Comparison of ENCODE assay signal across 28 cellular contexts in genomic region chrX:115021121-115021520, GRCh38. TPM values are rescaled to one million over a fixed set of nuclear protein-coding genes. Genes with fewer than 3 reads are reported as not detected.
"Had no signal": no experiment of that assay in that cellular context is flagged by ENCODE, and none has a peak within 500 bp of the region (broad histone marks: within the 10 kb centered on the region; RNA-seq: fewer than 3 reads in every experiment).

No MANE protein-coding gene starts in this region.

- H3K4me1 ChIP-seq: Peyer's patch, SJSA1 had no signal

- H3K4me3 ChIP-seq: K562, Peyer's patch, SJSA1 had no signal

- H3K27ac Mint-ChIP-seq: activated CD8-positive, alpha-beta T cell treated with anti-CD3 and anti-CD28 coated beads, Interleukin-2, amount 10 ng/mL, durations not matched to agents 7 days and 5 days; activated naive CD8-positive, alpha-beta T cell; T-helper 1 cell treated with Interleukin-12 subunit alpha and Interleukin-12 subunit beta and Interleukin-4 antibody, amounts not matched to agents 30 μg/mL and 1 μg/mL, for 36 hours; WTC11 had no signal

- H3K27me3 ChIP-seq: brain microvascular endothelial cell, Peyer's patch, SJSA1 had no signal

- H3K9me3 ChIP-seq: Peyer's patch, SJSA1 had no signal

- H3K27ac ChIP-seq: brain microvascular endothelial cell, Peyer's patch, RWPE1, SJSA1 had no signal

- H3K27me3 Mint-ChIP-seq: activated naive CD8-positive, alpha-beta T cell had no signal

- H3K4me1 Mint-ChIP-seq: WTC11 had no signal

- H3K9me3 Mint-ChIP-seq: T-helper 1 cell treated with Interleukin-12 subunit alpha and Interleukin-12 subunit beta and Interleukin-4 antibody, amounts not matched to agents 30 μg/mL and 1 μg/mL, for 36 hours; WTC11 had no signal

- H3K36me3 ChIP-seq: brain microvascular endothelial cell, Peyer's patch, SJSA1 had no signal

- H3K36me3 Mint-ChIP-seq: activated naive CD8-positive, alpha-beta T cell; WTC11 had no signal

- ATAC-seq: activated CD8-positive, alpha-beta T cell treated with anti-CD3 and anti-CD28 coated beads, Interleukin-2, amount 10 ng/mL, durations not matched to agents 7 days and 5 days; K562; WTC11 had no signal

- DNase-seq: activated CD4-positive, alpha-beta T cell treated with anti-CD3 and anti-CD28 coated beads for 48 hours; activated CD4-positive, alpha-beta T cell treated with anti-CD3 and anti-CD28 coated beads, Interleukin-2, amount 50 U/mL, for 4 hours; activated CD4-positive, CD25-positive, alpha-beta regulatory T cell treated with anti-CD3 and anti-CD28 coated beads, Interleukin-2, amount 50 U/mL, for 72 hours; activated CD8-positive, alpha-beta memory T cell treated with anti-CD3 and anti-CD28 coated beads, Interleukin-2, amount 50 U/mL, for 48 hours; activated CD8-positive, alpha-beta T cell treated with anti-CD3 and anti-CD28 coated beads, Interleukin-2, amount 10 ng/mL, durations not matched to agents 7 days and 5 days; activated effector memory CD4-positive, alpha-beta T cell treated with Interleukin-2 at 50 U/mL for 16 hours; activated naive CD4-positive, alpha-beta T cell treated with Interleukin-2 at 50 U/mL for 16 hours; activated T-cell treated with anti-CD3 and anti-CD28 coated beads, Interleukin-2, amount 50 U/mL, for 1 hour; brain microvascular endothelial cell; caudate nucleus; Karpas-422; NCI-H1105 treated with DMSO at 0.1 percent for 48 hours; NCI-H1436 treated with DMSO at 0.1 percent for 48 hours; NCI-H187; NCI-H2081 treated with DMSO at 0.1 percent for 48 hours; NCI-H2171 treated with DMSO at 0.1 percent for 48 hours; NCI-H226; NCI-H69; NK-92 treated with Interleukin-12 subunit alpha and Interleukin-12 subunit beta, amount 100 ng/mL, for 24 hours; OCI-M1; Peyer's patch; SHP77 had no signal

- H3K4me3 Mint-ChIP-seq: activated CD8-positive, alpha-beta T cell treated with anti-CD3 and anti-CD28 coated beads, Interleukin-2, amount 10 ng/mL, durations not matched to agents 7 days and 5 days; activated naive CD8-positive, alpha-beta T cell; T-helper 1 cell treated with Interleukin-12 subunit alpha and Interleukin-12 subunit beta and Interleukin-4 antibody, amounts not matched to agents 30 μg/mL and 1 μg/mL, for 36 hours; WTC11 had no signal

RNA-seq across cellular contexts. Expression of gene IL13RA2, which starts 3.7 kb away (rescaled TPM):
- total RNA-seq: activated CD8-positive, alpha-beta T cell treated with anti-CD3 and anti-CD28 coated beads, Interleukin-2, amount 10 ng/mL, durations not matched to agents 7 days and 5 days; Peyer's patch; SJSA1; WTC11 had no signal
